Comparison of ENCODE assay signal across 1 cellular context in the genomic region with DNA sequence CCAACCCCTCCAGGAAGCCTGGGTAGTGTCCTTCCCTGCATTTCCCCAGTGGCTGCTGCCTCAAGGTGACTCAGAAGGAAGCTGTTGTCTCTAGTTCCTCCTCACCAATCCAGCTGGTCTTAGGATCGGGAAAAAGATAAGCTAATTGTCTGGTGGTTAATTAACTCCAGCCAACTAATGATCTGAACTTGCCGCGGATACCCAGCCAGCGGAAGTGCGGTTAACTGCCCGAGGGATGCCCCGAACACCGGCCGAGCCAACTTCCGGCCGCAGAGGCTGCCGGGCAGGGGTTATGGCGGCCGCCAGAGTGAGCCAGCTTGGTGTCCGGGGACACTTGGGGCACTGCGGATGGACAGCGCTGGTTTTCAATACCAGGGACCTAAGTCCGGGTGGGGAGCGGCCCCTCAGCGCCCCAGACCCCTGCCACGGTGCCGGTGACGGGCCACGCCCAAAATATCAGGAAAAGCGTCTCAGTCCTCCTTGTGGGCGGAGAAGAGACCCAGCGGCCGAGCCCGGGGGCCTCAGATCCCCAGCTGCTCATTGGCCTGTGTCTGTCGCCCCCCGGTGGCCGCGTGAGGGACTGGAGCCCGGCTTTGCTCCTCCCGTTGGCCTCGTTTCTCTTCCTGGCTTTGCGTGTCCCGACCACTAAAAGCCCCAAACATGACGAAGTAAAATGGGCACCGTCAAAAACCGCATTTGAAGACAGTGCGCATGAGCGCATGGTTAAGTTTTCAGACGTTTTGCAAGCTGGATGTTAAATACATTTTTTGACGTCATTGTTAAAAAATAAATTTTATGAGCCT.
TF ChIP-seq lines count a peak whose summit lies in the region.

No MANE protein-coding gene starts in this region.

TF ChIP-seq in HepG2, 621 proteins besides CTCF, POLR2A, EP300 and RAD21 (continued from another document and continues in another):
- TF ChIP-seq, protein P1, sequence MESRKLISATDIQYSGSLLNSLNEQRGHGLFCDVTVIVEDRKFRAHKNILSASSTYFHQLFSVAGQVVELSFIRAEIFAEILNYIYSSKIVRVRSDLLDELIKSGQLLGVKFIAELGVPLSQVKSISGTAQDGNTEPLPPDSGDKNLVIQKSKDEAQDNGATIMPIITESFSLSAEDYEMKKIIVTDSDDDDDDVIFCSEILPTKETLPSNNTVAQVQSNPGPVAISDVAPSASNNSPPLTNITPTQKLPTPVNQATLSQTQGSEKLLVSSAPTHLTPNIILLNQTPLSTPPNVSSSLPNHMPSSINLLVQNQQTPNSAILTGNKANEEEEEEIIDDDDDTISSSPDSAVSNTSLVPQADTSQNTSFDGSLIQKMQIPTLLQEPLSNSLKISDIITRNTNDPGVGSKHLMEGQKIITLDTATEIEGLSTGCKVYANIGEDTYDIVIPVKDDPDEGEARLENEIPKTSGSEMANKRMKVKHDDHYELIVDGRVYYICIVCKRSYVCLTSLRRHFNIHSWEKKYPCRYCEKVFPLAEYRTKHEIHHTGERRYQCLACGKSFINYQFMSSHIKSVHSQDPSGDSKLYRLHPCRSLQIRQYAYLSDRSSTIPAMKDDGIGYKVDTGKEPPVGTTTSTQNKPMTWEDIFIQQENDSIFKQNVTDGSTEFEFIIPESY (CRISPR knock-in tag; IDR thresholded peaks at IDR 0.05) = peak; percentile 36
- TF ChIP-seq CC2D1A (CRISPR knock-in tag; IDR thresholded peaks at IDR 0.05) (0 out of 2 replicates have a peak, but pooled peaks have one; percentile 77), ZNF234 (CRISPR knock-in tag; conservative IDR thresholded peaks at IDR 0.05) (no peak), SIX1 (CRISPR knock-in tag; IDR thresholded peaks at IDR 0.05; ENCODE audit: borderline replicate concordance) (no peak), HNF4G (IDR thresholded peaks at IDR 0.05; ENCODE audit: borderline replicate concordance, low read depth, low read length) (no peak), HNF4G (CRISPR knock-in tag; IDR thresholded peaks at IDR 0.05; ENCODE audit: borderline replicate concordance, low read depth) (no peak), MBD4 (IDR thresholded peaks at IDR 0.05; ENCODE audit: borderline replicate concordance, low read length) (no peak), ZNF670 (CRISPR knock-in tag; IDR thresholded peaks at IDR 0.05; ENCODE audit: borderline replicate concordance) (no peak), HOXA9 (CRISPR knock-in tag; IDR thresholded peaks at IDR 0.05; ENCODE audit: borderline replicate concordance) (no peak), HOXD1 (CRISPR knock-in tag; IDR thresholded peaks at IDR 0.05) (no peak), BRCA1 (CRISPR knock-in tag; IDR thresholded peaks at IDR 0.05) (no peak), XBP1 (CRISPR knock-in tag; IDR thresholded peaks at IDR 0.05) (0 out of 2 replicates have a peak, but pooled peaks have one; percentile 39), ZC3H4 (CRISPR knock-in tag; IDR thresholded peaks at IDR 0.05; ENCODE audit: borderline replicate concordance) (no peak), ARID2 (CRISPR knock-in tag; IDR thresholded peaks at IDR 0.05; ENCODE audit: borderline replicate concordance) (peak; percentile 55), HNF1A (IDR thresholded peaks at IDR 0.05; ENCODE audit: low read depth) (0 out of 2 replicates have a peak, but pooled peaks have one; percentile 14), HNF1A (CRISPR knock-in tag; IDR thresholded peaks at IDR 0.05; ENCODE audit: borderline replicate concordance) (peak; percentile 57; the same call in 1 of the 2 replicates), GTF2F1 (IDR thresholded peaks at IDR 0.05; ENCODE audit: low read length) (no peak), IKZF4 (CRISPR knock-in tag; IDR thresholded peaks at IDR 0.05; ENCODE audit: borderline replicate concordance, low read depth, not compliant biosample characterization) (peak; percentile 58), ZNF337 (CRISPR knock-in tag; IDR thresholded peaks at IDR 0.05; ENCODE audit: borderline replicate concordance, low read depth) (no peak), ZNF329 (CRISPR knock-in tag; IDR thresholded peaks at IDR 0.05; ENCODE audit: low read depth) (peak; percentile 69; the same call in 1 of the 2 replicates), ARID5B (CRISPR knock-in tag; IDR thresholded peaks at IDR 0.05) (peak; percentile 78), ZNF570 (CRISPR knock-in tag; IDR thresholded peaks at IDR 0.05; ENCODE audit: borderline replicate concordance) (0 out of 2 replicates have a peak, but pooled peaks have one; percentile 34), ZSCAN30 (CRISPR knock-in tag; IDR thresholded peaks at IDR 0.05) (no peak), NPAS2 (CRISPR knock-in tag; IDR thresholded peaks at IDR 0.05; ENCODE audit: borderline replicate concordance) (no peak), RXRB (CRISPR knock-in tag; IDR thresholded peaks at IDR 0.05; ENCODE audit: borderline replicate concordance) (no peak; the same call in none of the 2 replicates), DNMT1 (CRISPR knock-in tag; IDR thresholded peaks at IDR 0.05) (peak; percentile 59; the same call in 1 of the 2 replicates), ZFP36L2 (CRISPR knock-in tag; IDR thresholded peaks at IDR 0.05) (0 out of 2 replicates have a peak, but pooled peaks have one; percentile 7), ZNF747 (CRISPR knock-in tag; IDR thresholded peaks at IDR 0.05; ENCODE audit: borderline replicate concordance) (peak; percentile 97), ZNF558 (CRISPR knock-in tag; IDR thresholded peaks at IDR 0.05; ENCODE audit: borderline replicate concordance) (no peak), ARNT2 (CRISPR knock-in tag; IDR thresholded peaks at IDR 0.05; ENCODE audit: low read depth) (0 out of 2 replicates have a peak, but pooled peaks have one; percentile 72), RBM39 (IDR thresholded peaks at IDR 0.05; ENCODE audit: low read depth, low read length, poor library complexity, severe bottlenecking) (peak; percentile 74), ETS1 (CRISPR knock-in tag; IDR thresholded peaks at IDR 0.05) (no peak), CHD2 (IDR thresholded peaks at IDR 0.05; ENCODE audit: low read depth, low read length) (no peak), ZNF354B (CRISPR knock-in tag; IDR thresholded peaks at IDR 0.05) (0 out of 2 replicates have a peak, but pooled peaks have one; percentile 52), RORA (CRISPR knock-in tag; IDR thresholded peaks at IDR 0.05) (no peak), ADNP (CRISPR knock-in tag; IDR thresholded peaks at IDR 0.05) (no peak), RAD51 (IDR thresholded peaks at IDR 0.05; ENCODE audit: borderline replicate concordance) (no peak), ZBTB20 (CRISPR knock-in tag; IDR thresholded peaks at IDR 0.05; ENCODE audit: borderline replicate concordance, low read depth) (peak; percentile 18; the same call in 1 of the 2 replicates), TCF12 (IDR thresholded peaks at IDR 0.05) (no peak), TCF12 (CRISPR knock-in tag; IDR thresholded peaks at IDR 0.05) (0 out of 2 replicates have a peak, but pooled peaks have one; percentile 29), REXO4 (CRISPR knock-in tag; IDR thresholded peaks at IDR 0.05; ENCODE audit: borderline replicate concordance) (no peak), TOPORS (CRISPR knock-in tag; IDR thresholded peaks at IDR 0.05) (0 out of 2 replicates have a peak, but pooled peaks have one; percentile 70), HOXA5 (CRISPR knock-in tag; IDR thresholded peaks at IDR 0.05) (no peak)
- TF ChIP-seq, protein P2, sequence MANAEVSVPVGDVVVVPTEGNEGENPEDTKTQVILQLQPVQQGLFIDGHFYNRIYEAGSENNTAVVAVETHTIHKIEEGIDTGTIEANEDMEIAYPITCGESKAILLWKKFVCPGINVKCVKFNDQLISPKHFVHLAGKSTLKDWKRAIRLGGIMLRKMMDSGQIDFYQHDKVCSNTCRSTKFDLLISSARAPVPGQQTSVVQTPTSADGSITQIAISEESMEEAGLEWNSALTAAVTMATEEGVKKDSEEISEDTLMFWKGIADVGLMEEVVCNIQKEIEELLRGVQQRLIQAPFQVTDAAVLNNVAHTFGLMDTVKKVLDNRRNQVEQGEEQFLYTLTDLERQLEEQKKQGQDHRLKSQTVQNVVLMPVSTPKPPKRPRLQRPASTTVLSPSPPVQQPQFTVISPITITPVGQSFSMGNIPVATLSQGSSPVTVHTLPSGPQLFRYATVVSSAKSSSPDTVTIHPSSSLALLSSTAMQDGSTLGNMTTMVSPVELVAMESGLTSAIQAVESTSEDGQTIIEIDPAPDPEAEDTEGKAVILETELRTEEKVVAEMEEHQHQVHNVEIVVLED (CRISPR knock-in tag; IDR thresholded peaks at IDR 0.05; ENCODE audit: borderline replicate concordance) = peak; percentile 63; the same call in 1 of the 2 replicates
- TF ChIP-seq, protein P3, sequence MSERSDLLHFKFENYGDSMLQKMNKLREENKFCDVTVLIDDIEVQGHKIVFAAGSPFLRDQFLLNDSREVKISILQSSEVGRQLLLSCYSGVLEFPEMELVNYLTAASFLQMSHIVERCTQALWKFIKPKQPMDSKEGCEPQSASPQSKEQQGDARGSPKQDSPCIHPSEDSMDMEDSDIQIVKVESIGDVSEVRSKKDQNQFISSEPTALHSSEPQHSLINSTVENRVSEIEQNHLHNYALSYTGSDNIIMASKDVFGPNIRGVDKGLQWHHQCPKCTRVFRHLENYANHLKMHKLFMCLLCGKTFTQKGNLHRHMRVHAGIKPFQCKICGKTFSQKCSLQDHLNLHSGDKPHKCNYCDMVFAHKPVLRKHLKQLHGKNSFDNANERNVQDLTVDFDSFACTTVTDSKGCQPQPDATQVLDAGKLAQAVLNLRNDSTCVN (CRISPR knock-in tag; IDR thresholded peaks at IDR 0.05; ENCODE audit: borderline replicate concordance) = no peak; the same call in 1 of the 2 replicates
- TF ChIP-seq, protein P4, sequence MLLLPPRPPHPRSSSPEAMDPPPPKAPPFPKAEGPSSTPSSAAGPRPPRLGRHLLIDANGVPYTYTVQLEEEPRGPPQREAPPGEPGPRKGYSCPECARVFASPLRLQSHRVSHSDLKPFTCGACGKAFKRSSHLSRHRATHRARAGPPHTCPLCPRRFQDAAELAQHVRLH (CRISPR knock-in tag; IDR thresholded peaks at IDR 0.05; ENCODE audit: borderline replicate concordance, low read depth) = peak; percentile 46; the same call in 1 of the 2 replicates
